ENCODE assay signal across 8 cellular contexts in genomic region chr18:32349728-32350395, GRCh38.
DNase-seq lines count a peak whose midpoint lies in the region; ATAC-seq, FAIRE-seq and TF ChIP-seq lines count a peak whose summit lies in the region.

No MANE protein-coding gene starts in this region.

- H3K4me1 ChIP-seq in Peyer's patch = no peaks in the 10 kb centered on the region
- H3K4me1 ChIP-seq in pancreas = peaks cover 20 to 31% (median 24%) of the 10 kb centered on the region in 3 donors

- H3K4me3 ChIP-seq in Peyer's patch = no peak overlapping the region
- no peak overlapping the region for H3K4me3 ChIP-seq in pancreas

- DNase-seq in D721Med (ENCODE audit: insufficient read length, low spot score) (no peak), Peyer's patch (peak in 1 of 3 donors; percentile 79), fibroblast of the conjunctiva (ENCODE audit: low read depth) (peak; percentile 91), pancreas (peak in 4 of 6 donors; percentile 76 to 81 (median 80)), NCI-H2227 (lab: John Stamatoyannopoulos, UW; ENCODE audit: unreplicated experiment) (no peak), NCI-H2029 (lab: John Stamatoyannopoulos, UW) (no peak)

- intact Hi-C loops in pancreas (cut with DNase I) = no loop called here

- H3K9me3 ChIP-seq in Peyer's patch (no peaks in the 10 kb centered on the region), pancreas (no peaks in the 10 kb centered on the region)

- ATAC-seq in pancreas (peak; percentile 80 to 89 (median 87)), HG03571 (IDR thresholded peaks at IDR 0.05; ENCODE audit: unreplicated experiment) (no peak), GM21528 (IDR thresholded peaks at IDR 0.05; ENCODE audit: low FRiP score, unreplicated experiment) (no peak)

- H3K27me3 ChIP-seq in Peyer's patch (no peaks in the 10 kb centered on the region), pancreas (no peaks in the 10 kb centered on the region)

- no peaks in the 10 kb centered on the region for H3K36me3 ChIP-seq in Peyer's patch
- H3K36me3 ChIP-seq in pancreas = no peaks in the 10 kb centered on the region

- FAIRE-seq in D721Med (lab: Jason Lieb, UNC) = peak; percentile 80
- FAIRE-seq in pancreas (lab: Jason Lieb, UNC) = peak; percentile 78

- WGBS in pancreas, 2 donors = 4 to 6% methylated on average over 4 of the region's 4 CpGs

- H3K27ac ChIP-seq in Peyer's patch (peak overlapping the region in 3 of 4 donors; percentile 22 to 68 (median 31)), pancreas (peak overlapping the region in 2 of 4 donors; percentile 68 to 72)

- TF ChIP-seq CTCF in D721Med (IDR thresholded peaks at IDR 0.05; ENCODE audit: insufficient read depth, missing control alignments) = no peak
- no peak for TF ChIP-seq CTCF in Peyer's patch (IDR thresholded peaks at IDR 0.05)
- no peak for TF ChIP-seq CTCF in pancreas (IDR thresholded peaks at IDR 0.05)

- TF ChIP-seq POLR2A in Peyer's patch (IDR thresholded peaks at IDR 0.05) = no peak

Comparison
In these comparisons a context has a peak if more than half of its experiments do, and no peak if none do; other contexts are left out.
1. DNase-seq: peak in fibroblast of the conjunctiva (single experiment) and pancreas (4 of 6); none in D721Med (single experiment), NCI-H2227 (single experiment) and NCI-H2029 (single experiment).
2. ATAC-seq: peak in pancreas (4 of 4); none in HG03571 (single experiment) and GM21528 (single experiment).